28 cellular contexts compared by ENCODE assay signal in the genomic region with DNA sequence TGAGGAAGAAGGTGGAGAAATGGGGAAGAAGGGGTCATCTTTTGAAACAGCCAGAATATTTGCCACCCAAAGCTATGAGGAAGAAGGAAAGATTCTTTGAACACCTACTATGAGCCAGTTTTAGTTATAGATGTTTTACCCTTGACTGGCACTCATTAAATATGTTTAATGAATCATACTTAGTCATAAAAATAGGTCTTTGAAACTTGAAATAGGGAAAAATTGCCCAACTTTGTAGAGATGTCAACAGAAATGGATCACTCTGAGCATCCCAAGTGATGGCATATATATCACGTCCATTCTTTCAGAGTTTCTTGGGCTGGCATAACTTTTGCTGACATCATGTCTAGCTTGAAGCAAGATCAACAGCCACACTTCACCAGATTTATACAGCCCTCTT.
DNase-seq lines count a peak whose midpoint lies in the region; ATAC-seq, FAIRE-seq and TF ChIP-seq lines count a peak whose summit lies in the region.
"Had no signal": no experiment of that assay in that cellular context is flagged by ENCODE, and none has a peak within 500 bp of the region (broad histone marks: within the 10 kb centered on the region; RNA-seq: fewer than 3 reads in every experiment).

No MANE protein-coding gene starts in this region.

- ATAC-seq in A549 (no peak), PC-3 (peak; percentile 35), esophagus mucosa (no peak), GM18498 (IDR thresholded peaks at IDR 0.05; ENCODE audit: unreplicated experiment) (no peak)

- no peak for TF ChIP-seq POLR2A in A549 (IDR thresholded peaks at IDR 0.05; ENCODE audit: low read length)

- H3K27ac ChIP-seq in A549 = no peak overlapping the region
- H3K27ac ChIP-seq in PC-3 (ENCODE audit: low read length) = no peak overlapping the region
- H3K27ac ChIP-seq in SJCRH30 = no peak overlapping the region
- H3K27ac ChIP-seq: 22Rv1, BLaER1 had no signal

- TF ChIP-seq EP300 in A549 (IDR thresholded peaks at IDR 0.05) = no peak

- peak in 1 of 2 experiments; percentile 7 for DNase-seq in A549 (ENCODE audit: low read depth in 1 of 2, low spot score in 1 of 2)
- peak; percentile 57 for DNase-seq in PC-3
- DNase-seq in amniotic epithelial cell (ENCODE audit: low read depth) = peak; percentile 2
- peak; percentile 41 for DNase-seq in epithelial cell of esophagus (ENCODE audit: low read depth)
- no peak for DNase-seq in activated naive CD4-positive, alpha-beta T cell (lab: John Stamatoyannopoulos, UW)
- DNase-seq in SJCRH30 = no peak
- DNase-seq: ACHN; BE2C; C1 segment of cervical spinal cord; CD4-positive, alpha-beta memory T cell; CD4-positive, CD25-positive, alpha-beta regulatory T cell; CD8-positive, alpha-beta memory T cell; COR-L47; DMS 273 treated with DMSO at 0.1 percent for 48 hours; DMS153; DMS53; DMS79; DND-41; EL; GF-D8 had no signal

- no peak for TF ChIP-seq RAD21 in A549 (conservative IDR thresholded peaks at IDR 0.05 in 1 of 2, IDR thresholded peaks at IDR 0.05 in 1 of 2)

- H3F3A ChIP-seq in PC-3 (ENCODE audit: low read length, unreplicated experiment) = no peaks in the 10 kb centered on the region

- H3K4me2 ChIP-seq in A549 = no peak overlapping the region
- H3K4me2 ChIP-seq in PC-3 (ENCODE audit: low read length) = no peak overlapping the region
- H3K4me2 ChIP-seq: BLaER1 had no signal

- H3K79me2 ChIP-seq in PC-3 (ENCODE audit: low read length) = no peaks in the 10 kb centered on the region

- no peak overlapping the region for H3K4me3 ChIP-seq in A549
- no peak overlapping the region for H3K4me3 ChIP-seq in PC-3 (ENCODE audit: low read length)
- no peak overlapping the region for H3K4me3 ChIP-seq in epithelial cell of esophagus (ENCODE audit: low read length)
- no peak overlapping the region for H3K4me3 ChIP-seq in SJCRH30
- H3K4me3 ChIP-seq: BLaER1 had no signal

- TF ChIP-seq CTCF in A549 (IDR thresholded peaks at IDR 0.05) = no peak
- no peak for TF ChIP-seq CTCF in PC-3 (conservative IDR thresholded peaks at IDR 0.05; ENCODE audit: low read depth, low read length)
- no peak for TF ChIP-seq CTCF in epithelial cell of esophagus (IDR thresholded peaks at IDR 0.05; ENCODE audit: insufficient read depth, low read depth, low read length, missing control alignments)

- H3K27me3 ChIP-seq in PC-3 (ENCODE audit: low read length) (no peaks in the 10 kb centered on the region), SJCRH30 (no peaks in the 10 kb centered on the region)
- H3K27me3 ChIP-seq: BE2C, BLaER1 had no signal

- no peaks in the 10 kb centered on the region for H4K20me1 ChIP-seq in PC-3 (ENCODE audit: low read length)
- H4K20me1 ChIP-seq: BLaER1 had no signal

- H3K9me2 ChIP-seq in PC-3 (replicated peaks; ENCODE audit: low read length) = no peaks in the 10 kb centered on the region

- intact Hi-C loops in PC-3 (cut with micrococcal nuclease) = no loop called here

- no peaks in the 10 kb centered on the region for H3K4me1 ChIP-seq in A549
- H3K4me1 ChIP-seq in PC-3 (ENCODE audit: insufficient read depth, low read length) = 0 out of 2 replicates have a peak, but pooled peaks cover 4% of the 10 kb centered on the region
- no peaks in the 10 kb centered on the region for H3K4me1 ChIP-seq in SJCRH30
- H3K4me1 ChIP-seq: BE2C, BLaER1 had no signal

- H3K9me3 ChIP-seq in A549 (0 out of 3 replicates have a peak, but pooled peaks cover 7% of the 10 kb centered on the region), PC-3 (ENCODE audit: low read length) (peaks cover 5% of the 10 kb centered on the region; the same call in 1 of the 2 replicates), SJCRH30 (replicated peaks) (peaks cover 5% of the 10 kb centered on the region; the same call in 1 of the 2 replicates)
- H3K9me3 ChIP-seq: BE2C had no signal

- POLR2A ChIA-PET in A549 (lab: Yijun Ruan, JAX) = no interaction called here
- POLR2A ChIA-PET in PC-3 (lab: Charles Lee; ENCODE audit: unreplicated experiment) = no interaction called here

- H3K9ac ChIP-seq in PC-3 (ENCODE audit: low read length) = no peak overlapping the region
- H3K9ac ChIP-seq: BLaER1 had no signal

- FAIRE-seq in A549 (lab: Jason Lieb, UNC) = no peak
- FAIRE-seq: G401.6, GM12891, GM18507, GM19239 had no signal

- CTCF ChIA-PET in A549 (lab: Yijun Ruan, JAX) (no interaction called here), PC-3 (lab: Charles Lee) (no interaction called here)

- 8% methylated on average over 1 of the region's 1 CpG for WGBS in A549 (ENCODE audit: missing lambda C conversion rate)

- H2AFZ ChIP-seq in PC-3 (ENCODE audit: low read length) = no peak overlapping the region

- no peaks in the 10 kb centered on the region for H3K36me3 ChIP-seq in PC-3 (ENCODE audit: low read depth, low read length)
- H3K36me3 ChIP-seq in SJCRH30 = no peaks in the 10 kb centered on the region
- H3K36me3 ChIP-seq: BE2C, BLaER1 had no signal

- BruUV-seq in PC-3 (replicated peaks; lab: Mats Ljungman, UMichigan) = no TSS peak

TF ChIP-seq in A549, 52 proteins besides CTCF, POLR2A, EP300 and RAD21:
- TF ChIP-seq JUNB (IDR thresholded peaks at IDR 0.05) = peak; percentile 72
- TF ChIP-seq HOXA7 (CRISPR knock-in tag; IDR thresholded peaks at IDR 0.05) = no peak
- no peak for TF ChIP-seq RARB (CRISPR knock-in tag; IDR thresholded peaks at IDR 0.05)
- TF ChIP-seq SMC3 (IDR thresholded peaks at IDR 0.05) = no peak
- no peak for TF ChIP-seq FOXS1 (CRISPR knock-in tag; IDR thresholded peaks at IDR 0.05)
- TF ChIP-seq POLR2AphosphoS2 (conservative IDR thresholded peaks at IDR 0.05; ENCODE audit: low read length) = no peak
- TF ChIP-seq ZC3H11A (IDR thresholded peaks at IDR 0.05) = no peak
- 0 out of 4 replicates have a peak, but pooled peaks have one; percentile 6 to 15 for TF ChIP-seq CEBPB (IDR thresholded peaks at IDR 0.05)
- 0 out of 2 replicates have a peak, but pooled peaks have one; percentile 28 for TF ChIP-seq FOSL2 (IDR thresholded peaks at IDR 0.05)
- no peak; the same call in 1 of the 2 replicates for TF ChIP-seq FOSL2 (CRISPR knock-in tag; IDR thresholded peaks at IDR 0.05)

Comparison
In these comparisons a context has a peak if more than half of its experiments do, and no peak if none do; other contexts are left out.
1. DNase-seq: peak in PC-3 (single experiment), amniotic epithelial cell (single experiment) and epithelial cell of esophagus (single experiment); none in activated naive CD4-positive, alpha-beta T cell (0 of 4) and SJCRH30 (0 of 2).